ENCODE assay signal across 1 cellular context in genomic region chr11:75868990-75869389, GRCh38.
TF ChIP-seq lines count a peak whose summit lies in the region.

No MANE protein-coding gene starts in this region.

TF ChIP-seq in SK-N-SH, 30 proteins besides CTCF, POLR2A, EP300 and RAD21 (continued from another document):
- no peak for TF ChIP-seq ZBTB33 (IDR thresholded peaks at IDR 0.05; ENCODE audit: borderline replicate concordance, low read depth)
- TF ChIP-seq FOSL2 (IDR thresholded peaks at IDR 0.05; ENCODE audit: borderline replicate concordance, low read depth), result no peak
- no peak for TF ChIP-seq SIN3A (IDR thresholded peaks at IDR 0.05; ENCODE audit: borderline replicate concordance, low read depth, low read length)
- no peak for TF ChIP-seq NRF1 (IDR thresholded peaks at IDR 0.05; ENCODE audit: low read depth, low read length)
- no peak for TF ChIP-seq MXI1 (IDR thresholded peaks at IDR 0.05; ENCODE audit: low read depth, low read length)
- TF ChIP-seq FOXM1 (IDR thresholded peaks at IDR 0.05; ENCODE audit: low read depth), result no peak
- no peak for TF ChIP-seq GABPA (IDR thresholded peaks at IDR 0.05; ENCODE audit: low read depth)
- TF ChIP-seq REST (IDR thresholded peaks at IDR 0.05; ENCODE audit: low read depth, low read length), result no peak
- no peak for TF ChIP-seq POLR2AphosphoS5 (IDR thresholded peaks at IDR 0.05; ENCODE audit: low read depth, low read length)
- no peak for TF ChIP-seq PBX3 (IDR thresholded peaks at IDR 0.05)
- no peak for TF ChIP-seq RFX5 (IDR thresholded peaks at IDR 0.05; ENCODE audit: low read length)
TF ChIP-seq in SK-N-SH: peak in this region for 0.
